28 cellular contexts compared by ENCODE assay signal in the genomic region with DNA sequence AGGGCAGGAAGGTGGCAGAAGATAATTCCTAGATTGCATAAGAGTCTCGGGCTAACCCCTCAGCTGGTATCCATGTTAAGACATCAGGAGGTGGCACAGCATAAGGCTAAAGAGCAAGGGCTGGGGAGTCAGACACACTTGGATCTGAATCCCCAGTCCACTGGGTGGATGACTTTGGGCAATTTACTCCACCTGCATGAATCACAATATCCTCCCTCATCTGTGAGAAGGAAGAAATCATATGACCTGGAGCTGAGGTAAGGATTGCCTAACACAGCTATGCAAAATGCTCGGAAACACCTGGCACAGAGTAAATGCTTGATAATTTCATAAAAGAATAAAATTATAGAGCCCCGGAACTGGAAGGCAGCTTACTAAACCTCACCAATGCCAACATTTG.
DNase-seq lines count a peak whose midpoint lies in the region; ATAC-seq, FAIRE-seq and TF ChIP-seq lines count a peak whose summit lies in the region.
"Had no signal": no experiment of that assay in that cellular context is flagged by ENCODE, and none has a peak within 500 bp of the region (broad histone marks: within the 10 kb centered on the region; RNA-seq: fewer than 3 reads in every experiment).

No MANE protein-coding gene starts in this region.

- H3K36me3 ChIP-seq in mammary epithelial cell (ENCODE audit: insufficient read depth, low read length) (no peaks in the 10 kb centered on the region), keratinocyte (ENCODE audit: control insufficient read depth in 2 of 2, extremely low read depth in 1 of 2, insufficient read depth in 2 of 2, low read length in 2 of 2) (no peaks in the 10 kb centered on the region)
- H3K36me3 ChIP-seq: brain microvascular endothelial cell, lower lobe of right lung, MG63, Peyer's patch, SJCRH30 had no signal

- 0% methylated on average over 1 of the region's 3 CpGs for WGBS in mammary epithelial cell (ENCODE audit: low coverage, missing lambda C conversion rate)

- H3K9me3 ChIP-seq in mammary epithelial cell (replicated peaks; ENCODE audit: insufficient read depth, low read length), result no peaks in the 10 kb centered on the region
- H3K9me3 ChIP-seq in keratinocyte (ENCODE audit: control insufficient read depth, low read depth, low read length), result no peaks in the 10 kb centered on the region
- H3K9me3 ChIP-seq: lower lobe of right lung, MG63, Peyer's patch, SJCRH30 had no signal

- H3K4me3 ChIP-seq in mammary epithelial cell (replicated peaks in 1 of 3; ENCODE audit: insufficient read depth in 1 of 3, low read depth in 2 of 3, low read length in 3 of 3) (no peak overlapping the region), keratinocyte (ENCODE audit: control insufficient read depth in 2 of 3, extremely low read depth in 1 of 3, insufficient read depth in 2 of 3, low read depth in 1 of 3, low read length in 3 of 3) (no peak overlapping the region), skin epidermis (no peak overlapping the region)
- H3K4me3 ChIP-seq: GM23248, lower lobe of right lung, MG63, Peyer's patch, SJCRH30 had no signal

- ATAC-seq in GM18868 (IDR thresholded peaks at IDR 0.05; ENCODE audit: unreplicated experiment), result no peak
- ATAC-seq: activated CD4-positive, alpha-beta T cell treated with anti-CD3 and anti-CD28 coated beads for 36 hours; activated T-helper 17 cell treated with anti-CD3 and anti-CD28 coated beads, Interleukin-2, amount 50 U/mL, for 72 hours; natural killer cell treated with Interleukin-12 subunit alpha and Interleukin-12 subunit beta and Interleukin-15 and Interleukin-18, amount 100 ng/mL, for 72 hours had no signal

- intact Hi-C loops in mammary epithelial cell (cut with micrococcal nuclease), result no loop called here

- peak overlapping the region; percentile 55 for H3K27ac ChIP-seq in mammary epithelial cell (ENCODE audit: insufficient read depth, low read depth, low read length)
- H3K27ac ChIP-seq in keratinocyte (ENCODE audit: control insufficient read depth, insufficient read depth, low read length), result peak overlapping the region; percentile 48
- H3K27ac ChIP-seq in skin epidermis, result peak overlapping the region in 11 of 21 experiments; percentile 7 to 63 (median 44)
- H3K27ac ChIP-seq: brain microvascular endothelial cell, GM23248, lower lobe of right lung, Peyer's patch, SJCRH30, VCaP had no signal

- CTCF ChIA-PET in mammary epithelial cell (lab: Charles Lee; ENCODE audit: low non-redundant PET), result interaction anchor here (0.6 to 0.9 kb wide), 2 partner anchors 30 to 219 kb away, joined by 3 to 4 read pairs; no protein-coding TSS in a partner anchor

- no TSS peak for BruUV-seq in mammary epithelial cell (replicated peaks; lab: Mats Ljungman, UMichigan)

- H3K4me1 ChIP-seq in mammary epithelial cell (ENCODE audit: insufficient read depth, low read length), result peaks cover 7% of the 10 kb centered on the region
- peaks cover 7% of the 10 kb centered on the region for H3K4me1 ChIP-seq in keratinocyte (ENCODE audit: control insufficient read depth, extremely low read depth, insufficient read depth, low read length)
- H3K4me1 ChIP-seq: lower lobe of right lung, Peyer's patch, SJCRH30 had no signal

- H3K9ac ChIP-seq in mammary epithelial cell (ENCODE audit: insufficient read depth, low read length) (peak overlapping the region; percentile 20), keratinocyte (ENCODE audit: control insufficient read depth, extremely low read depth, insufficient read depth, low read length) (no peak overlapping the region)
- H3K9ac ChIP-seq: GM23248 had no signal

- H3K9me1 ChIP-seq in keratinocyte (ENCODE audit: control insufficient read depth, extremely low read depth, insufficient read depth, low read length), result no peaks in the 10 kb centered on the region

- in situ Hi-C loops in mammary epithelial cell (cut with MboI; ENCODE audit: low sequenced_read_pairs in 2 of 2), result no loop called here

- H3K79me2 ChIP-seq in mammary epithelial cell (ENCODE audit: insufficient read depth, low read length), result no peaks in the 10 kb centered on the region
- H3K79me2 ChIP-seq in keratinocyte (ENCODE audit: control insufficient read depth, insufficient read depth, low read length), result no peaks in the 10 kb centered on the region

- no peaks in the 10 kb centered on the region for H4K20me1 ChIP-seq in mammary epithelial cell (ENCODE audit: insufficient read depth, low read length)
- no peaks in the 10 kb centered on the region for H4K20me1 ChIP-seq in keratinocyte (ENCODE audit: control insufficient read depth, extremely low read depth, insufficient read depth, low read length)

- TF ChIP-seq CTCF in mammary epithelial cell (conservative IDR thresholded peaks at IDR 0.05 in 1 of 2, IDR thresholded peaks at IDR 0.05 in 1 of 2; ENCODE audit: extremely low read depth in 1 of 2, insufficient read depth in 1 of 2, low read depth in 1 of 2, low read length in 2 of 2), result no peak
- TF ChIP-seq CTCF in keratinocyte (optimal IDR thresholded peaks at IDR 0.05 in 1 of 3, IDR thresholded peaks at IDR 0.05 in 1 of 3, conservative IDR thresholded peaks at IDR 0.05 in 1 of 3; ENCODE audit: extremely low read depth in 1 of 3, insufficient read depth in 2 of 3, low read length in 3 of 3), result no peak

- dilution Hi-C loops in mammary epithelial cell (cut with HindIII; ENCODE audit: low sequenced_read_pairs), result no loop called here
- dilution Hi-C loops in keratinocyte (cut with MboI; ENCODE audit: extremely low pct_ligation_motif_present, low sequenced_read_pairs), result no loop called here

- DNase-seq in NCI-H146 (lab: John Stamatoyannopoulos, UW), result peak; percentile 75
- peak; percentile 89 for DNase-seq in mammary epithelial cell
- DNase-seq in keratinocyte (ENCODE audit: low read depth, low spot score), result peak; percentile 5
- no peak for DNase-seq in frontal cortex (ENCODE audit: low spot score in 2 of 2)
- no peak for DNase-seq in NCI-H2107 (lab: John Stamatoyannopoulos, UW)
- DNase-seq: activated CD4-positive, alpha-beta T cell treated with anti-CD3 and anti-CD28 coated beads for 36 hours; AML-193; amygdala; brain microvascular endothelial cell; CD4-positive, alpha-beta T cell; GM23248; KG1; lower lobe of right lung; MG63; NCI-H1105 treated with DMSO at 0.1 percent for 48 hours; NCI-H2029; NCI-H2227 treated with DMSO at 0.1 percent for 48 hours; NCI-H526 treated with DMSO at 0.1 percent for 48 hours; Peyer's patch; SJCRH30; stimulated activated naive CD4-positive, alpha-beta T cell; SW 1271 had no signal

- FAIRE-seq in keratinocyte (lab: Jason Lieb, UNC) (peak; percentile 86), frontal cortex (lab: Jason Lieb, UNC) (no peak)
- FAIRE-seq: islet of Langerhans had no signal

- no peaks in the 10 kb centered on the region for H3K27me3 ChIP-seq in mammary epithelial cell (ENCODE audit: insufficient read depth, low read length)
- no peaks in the 10 kb centered on the region for H3K27me3 ChIP-seq in keratinocyte (ENCODE audit: control insufficient read depth, extremely low read depth, insufficient read depth, low read length)
- H3K27me3 ChIP-seq: brain microvascular endothelial cell, MG63, Peyer's patch, SJCRH30 had no signal

- peak overlapping the region; percentile 51 for H2AFZ ChIP-seq in mammary epithelial cell (ENCODE audit: low read depth, low read length)
- peak overlapping the region; percentile 68 for H2AFZ ChIP-seq in keratinocyte (ENCODE audit: control insufficient read depth, low read length)
- H2AFZ ChIP-seq: GM23248 had no signal

- H3K4me2 ChIP-seq in mammary epithelial cell (ENCODE audit: insufficient read depth, low read depth, low read length), result peak overlapping the region; percentile 25
- H3K4me2 ChIP-seq in keratinocyte (ENCODE audit: control insufficient read depth, extremely low read depth, insufficient read depth, low read depth, low read length), result peak overlapping the region; percentile 57

Comparison
In these comparisons a context has a peak if more than half of its experiments do, and no peak if none do; other contexts are left out.
1. DNase-seq: peak in NCI-H146 (single experiment), mammary epithelial cell (single experiment) and keratinocyte (single experiment); none in frontal cortex (0 of 2) and NCI-H2107 (single experiment).
2. Peak in every context shown above with its lines, with median percentiles within 50 percentile points of each other: H3K27ac ChIP-seq.